1 cellular context compared by ENCODE assay signal in genomic region chr1:169309178-169310166, GRCh38.
TF ChIP-seq lines count a peak whose summit lies in the region.

No MANE protein-coding gene starts in this region.

TF ChIP-seq in K562, 482 proteins besides CTCF, POLR2A, EP300 and RAD21 (continued from another document and continues in another):
- no peak for TF ChIP-seq POLR2B (IDR thresholded peaks at IDR 0.05; ENCODE audit: low read depth, partially characterized antibody)
- peak; percentile 56; the same call in 1 of the 2 replicates for TF ChIP-seq TFAP4 (CRISPR knock-in tag; IDR thresholded peaks at IDR 0.05; ENCODE audit: borderline replicate concordance)
- TF ChIP-seq ZNF175 (CRISPR knock-in tag; IDR thresholded peaks at IDR 0.05; ENCODE audit: low read depth): peak; percentile 25; the same call in 1 of the 2 replicates
- TF ChIP-seq ARID3B (CRISPR knock-in tag; IDR thresholded peaks at IDR 0.05; ENCODE audit: borderline replicate concordance): no peak
- TF ChIP-seq ZNF239 (CRISPR knock-in tag; IDR thresholded peaks at IDR 0.05): peak; percentile 50; the same call in 1 of the 2 replicates
- no peak for TF ChIP-seq ZC3H8 (IDR thresholded peaks at IDR 0.05)
- TF ChIP-seq ZBTB1 (CRISPR knock-in tag; IDR thresholded peaks at IDR 0.05; ENCODE audit: borderline replicate concordance, low read depth): no peak
- no peak for TF ChIP-seq BDP1 (IDR thresholded peaks at IDR 0.05; ENCODE audit: insufficient read depth, insufficient read length)
- peak; percentile 84 for TF ChIP-seq CBFA2T2 (conservative IDR thresholded peaks at IDR 0.05)
- TF ChIP-seq HMG20A (CRISPR knock-in tag; conservative IDR thresholded peaks at IDR 0.05): no peak
- no peak for TF ChIP-seq MEF2D (tag; conservative IDR thresholded peaks at IDR 0.05; ENCODE audit: low read depth)
- peak; percentile 68; the same call in 1 of the 2 replicates for TF ChIP-seq STAT5A (IDR thresholded peaks at IDR 0.05; ENCODE audit: borderline replicate concordance, low read length)
- no peak for TF ChIP-seq SAP30 (IDR thresholded peaks at IDR 0.05; ENCODE audit: borderline replicate concordance, insufficient read depth, low read depth, low read length, poor library complexity, severe bottlenecking)
- no peak for TF ChIP-seq ZBTB49 (CRISPR knock-in tag; IDR thresholded peaks at IDR 0.05; ENCODE audit: borderline replicate concordance)
- peak; percentile 99 for TF ChIP-seq SOX6 (IDR thresholded peaks at IDR 0.05)
- no peak for TF ChIP-seq SIRT6 (IDR thresholded peaks at IDR 0.05; ENCODE audit: low read depth, low read length)
- TF ChIP-seq CAMTA2 (CRISPR knock-in tag; conservative IDR thresholded peaks at IDR 0.05): no peak
- TF ChIP-seq CHAMP1 (IDR thresholded peaks at IDR 0.05): peak; percentile 83
- TF ChIP-seq LEF1 (IDR thresholded peaks at IDR 0.05): peak; percentile 98
- no peak for TF ChIP-seq TARDBP (IDR thresholded peaks at IDR 0.05)
- TF ChIP-seq ETS2 (tag; IDR thresholded peaks at IDR 0.05; ENCODE audit: borderline replicate concordance, poor library complexity, severe bottlenecking): no peak
- TF ChIP-seq TBP (optimal IDR thresholded peaks at IDR 0.05; ENCODE audit: low read depth, low read length): peak; percentile 58
- no peak for TF ChIP-seq ZFX (CRISPR knock-in tag; IDR thresholded peaks at IDR 0.05)
- TF ChIP-seq KLF16 (IDR thresholded peaks at IDR 0.05): peak; percentile 98
- no peak for TF ChIP-seq ETS1 (conservative IDR thresholded peaks at IDR 0.05; ENCODE audit: control insufficient read depth, low read depth, low read length)
- TF ChIP-seq TCF3 (CRISPR knock-in tag; IDR thresholded peaks at IDR 0.05): peak; percentile 89
- TF ChIP-seq NONO (IDR thresholded peaks at IDR 0.05; ENCODE audit: low read depth in 2 of 2, low read length in 1 of 2): no peak
- TF ChIP-seq ZBED1 (IDR thresholded peaks at IDR 0.05): no peak
- TF ChIP-seq BCOR (IDR thresholded peaks at IDR 0.05): peak; percentile 47; the same call in 1 of the 2 replicates
- TF ChIP-seq RUNX1 (IDR thresholded peaks at IDR 0.05; ENCODE audit: low read depth): no peak
- TF ChIP-seq ZNF184 (CRISPR knock-in tag; IDR thresholded peaks at IDR 0.05): no peak
- TF ChIP-seq ARHGAP35 (IDR thresholded peaks at IDR 0.05; ENCODE audit: partially characterized antibody): no peak
- TF ChIP-seq NCOA1 (IDR thresholded peaks at IDR 0.05; ENCODE audit: low read depth): no peak
- no peak for TF ChIP-seq ARID2 (IDR thresholded peaks at IDR 0.05)
- no peak for TF ChIP-seq FUS (optimal IDR thresholded peaks at IDR 0.05; ENCODE audit: low read depth, low read length)
- no peak for TF ChIP-seq ZSCAN32 (CRISPR knock-in tag; IDR thresholded peaks at IDR 0.05)
- no peak for TF ChIP-seq GATAD2A (IDR thresholded peaks at IDR 0.05)
- TF ChIP-seq ATF1 (CRISPR knock-in tag; IDR thresholded peaks at IDR 0.05): no peak
- peak; percentile 62; the same call in 1 of the 2 replicates for TF ChIP-seq ATF1 (tag; IDR thresholded peaks at IDR 0.05)
- 0 out of 2 replicates have a peak, but pooled peaks have one; percentile 40 for TF ChIP-seq ZNF395 (CRISPR knock-in tag; IDR thresholded peaks at IDR 0.05)
- TF ChIP-seq KDM1A (IDR thresholded peaks at IDR 0.05): peak in 1 of 2 experiments; percentile 40; a peak in 1 of 4 replicates
- TF ChIP-seq ZNF785 (CRISPR knock-in tag; IDR thresholded peaks at IDR 0.05): no peak
- TF ChIP-seq NR2C2 (CRISPR knock-in tag; IDR thresholded peaks at IDR 0.05): no peak
- TF ChIP-seq NR2C2 (tag; IDR thresholded peaks at IDR 0.05): peak; percentile 53
- no peak for TF ChIP-seq ZNF717 (CRISPR knock-in tag; IDR thresholded peaks at IDR 0.05)
- no peak for TF ChIP-seq SPI1 (IDR thresholded peaks at IDR 0.05; ENCODE audit: borderline replicate concordance, low read depth, low read length)
- peak; percentile 93 to 95 for TF ChIP-seq TRIM24 (IDR thresholded peaks at IDR 0.05)
- TF ChIP-seq E2F3 (CRISPR knock-in tag; IDR thresholded peaks at IDR 0.05): no peak
- no peak for TF ChIP-seq TRIM28 (IDR thresholded peaks at IDR 0.05)
- TF ChIP-seq KDM5B (IDR thresholded peaks at IDR 0.05; ENCODE audit: insufficient replicate concordance, low read depth, low read length): no peak
- no peak for TF ChIP-seq E4F1 (CRISPR knock-in tag; IDR thresholded peaks at IDR 0.05; ENCODE audit: borderline replicate concordance)
- 0 out of 2 replicates have a peak, but pooled peaks have one; percentile 22 for TF ChIP-seq THRB (CRISPR knock-in tag; conservative IDR thresholded peaks at IDR 0.05)
- TF ChIP-seq TAF9B (IDR thresholded peaks at IDR 0.05; ENCODE audit: partially characterized antibody): peak; percentile 34
- no peak for TF ChIP-seq E2F1 (CRISPR knock-in tag; IDR thresholded peaks at IDR 0.05)
- no peak; the same call in 1 of the 2 replicates for TF ChIP-seq MAFG (tag; conservative IDR thresholded peaks at IDR 0.05)
- TF ChIP-seq NBN (IDR thresholded peaks at IDR 0.05; ENCODE audit: low read depth): peak; percentile 52
- TF ChIP-seq ZFPM2 (CRISPR knock-in tag; IDR thresholded peaks at IDR 0.05): no peak
- no peak for TF ChIP-seq SREBF2 (CRISPR knock-in tag; IDR thresholded peaks at IDR 0.05)
- TF ChIP-seq CHD2 (IDR thresholded peaks at IDR 0.05; ENCODE audit: low read depth, low read length): no peak
- TF ChIP-seq RBFOX2 (IDR thresholded peaks at IDR 0.05; ENCODE audit: low read depth, low read length): peak; percentile 48
- TF ChIP-seq CBX1 (IDR thresholded peaks at IDR 0.05; ENCODE audit: low read depth): no peak
- no peak for TF ChIP-seq PRMT5 (CRISPR knock-in tag; IDR thresholded peaks at IDR 0.05)
- peak; percentile 91 for TF ChIP-seq ATF7 (IDR thresholded peaks at IDR 0.05)
- 0 out of 2 replicates have a peak, but pooled peaks have one; percentile 20 for TF ChIP-seq KLF1 (tag; IDR thresholded peaks at IDR 0.05)
